In the genomic region with DNA sequence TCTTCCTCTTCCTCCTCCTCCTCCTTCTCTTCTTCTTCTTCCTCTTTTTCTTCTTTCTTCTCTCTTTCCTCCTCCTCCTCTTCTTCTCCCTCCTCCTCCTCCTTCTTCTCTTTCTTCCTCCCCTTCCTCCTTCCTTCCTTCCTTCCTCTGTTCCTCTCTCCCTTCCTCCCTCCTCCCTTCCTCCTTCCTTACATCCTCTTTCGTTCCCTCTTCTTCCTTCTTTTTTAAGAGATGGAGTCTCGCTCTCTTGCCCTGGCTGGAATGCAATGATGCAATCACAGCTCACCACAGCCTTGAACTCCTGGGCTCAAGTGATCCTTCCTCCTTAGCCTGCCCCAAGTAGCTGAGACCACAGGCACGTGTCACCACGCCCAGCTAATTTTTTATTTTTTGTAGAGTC, we compare ENCODE assay signal across 11 cellular contexts. TPM values are rescaled to one million over a fixed set of nuclear protein-coding genes. Genes with fewer than 3 reads are reported as not detected.
A peak's percentile ranks its signal among the peaks of the same experiment; 100 is the strongest.
DNase-seq lines count a peak whose midpoint lies in the region; ATAC-seq and TF ChIP-seq lines count a peak whose summit lies in the region.
"Had no signal": no experiment of that assay in that cellular context is flagged by ENCODE, and none has a peak within 500 bp of the region (broad histone marks: within the 10 kb centered on the region; RNA-seq: fewer than 3 reads in every experiment).

No MANE protein-coding gene starts in this region.

- no peak for ATAC-seq in WTC11
- ATAC-seq in gastroesophageal sphincter = no peak
- ATAC-seq in upper lobe of left lung (ENCODE audit: low FRiP score in 2 of 2) = no peak
- ATAC-seq in activated CD8-positive, alpha-beta memory T cell treated with anti-CD3 and anti-CD28 coated beads, Interleukin-2, amount 10 ng/mL, durations not matched to agents 7 days and 5 days = no peak

- H3K9me3 ChIP-seq in gastroesophageal sphincter (no peaks in the 10 kb centered on the region), upper lobe of left lung (no peaks in the 10 kb centered on the region)
- H3K9me3 ChIP-seq: SK-N-SH, spleen had no signal

- H3K4me3 ChIP-seq in gastroesophageal sphincter (no peak overlapping the region), upper lobe of left lung (no peak overlapping the region)
- H3K4me3 ChIP-seq: spleen had no signal

- WGBS in gastroesophageal sphincter (ENCODE audit: low coverage in 1 of 2), 2 donors = 56 to 70% methylated on average over 4 of the region's 4 CpGs
- 20 to 43% methylated on average over 4 of the region's 4 CpGs for WGBS in upper lobe of left lung, 2 donors

- H3K36me3 ChIP-seq in gastroesophageal sphincter (peaks cover 0 to 56% of the 10 kb centered on the region in 2 donors), upper lobe of left lung (peaks cover 0 to 57% (median 13%) of the 10 kb centered on the region in 4 donors)

- no peaks in the 10 kb centered on the region for H3K36me3 Mint-ChIP-seq in WTC11
- H3K36me3 Mint-ChIP-seq in activated CD8-positive, alpha-beta memory T cell treated with anti-CD3 and anti-CD28 coated beads, Interleukin-2, amount 10 ng/mL, durations not matched to agents 7 days and 5 days = no peaks in the 10 kb centered on the region

- DNase-seq in HT1080 (ENCODE audit: low read depth) (peak; percentile 65), WTC11 (ENCODE audit: low spot score) (no peak), upper lobe of left lung (peak in 1 of 2 donors; percentile 56), NCI-H1417 (lab: John Stamatoyannopoulos, UW) (no peak), mucosa of gallbladder (ENCODE audit: low spot score) (no peak)
- no peak for DNase-seq in activated CD8-positive, alpha-beta memory T cell treated with anti-CD3 and anti-CD28 coated beads, Interleukin-2, amount 10 ng/mL, durations not matched to agents 7 days and 5 days
- DNase-seq: anterior cingulate cortex, SK-N-SH, spleen had no signal

- H3K4me3 Mint-ChIP-seq in WTC11 = no peak overlapping the region
- H3K4me3 Mint-ChIP-seq in activated CD8-positive, alpha-beta memory T cell treated with anti-CD3 and anti-CD28 coated beads, Interleukin-2, amount 10 ng/mL, durations not matched to agents 7 days and 5 days = no peak overlapping the region

- peaks cover 13% of the 10 kb centered on the region for H3K4me1 Mint-ChIP-seq in WTC11
- H3K4me1 Mint-ChIP-seq in activated CD8-positive, alpha-beta memory T cell treated with anti-CD3 and anti-CD28 coated beads, Interleukin-2, amount 10 ng/mL, durations not matched to agents 7 days and 5 days = peaks cover 15% of the 10 kb centered on the region

- POLR2A ChIA-PET in WTC11 (lab: Charles Lee) = no interaction called here

- no peak for TF ChIP-seq POLR2A in gastroesophageal sphincter (IDR thresholded peaks at IDR 0.05)
- no peak for TF ChIP-seq POLR2A in upper lobe of left lung (IDR thresholded peaks at IDR 0.05)

- H3K27me3 Mint-ChIP-seq in WTC11 (ENCODE audit: low read depth) = no peaks in the 10 kb centered on the region; the same call in 1 of the 2 replicates
- peaks cover 28% of the 10 kb centered on the region for H3K27me3 Mint-ChIP-seq in activated CD8-positive, alpha-beta memory T cell treated with anti-CD3 and anti-CD28 coated beads, Interleukin-2, amount 10 ng/mL, durations not matched to agents 7 days and 5 days

- H3K27me3 ChIP-seq in gastroesophageal sphincter = no peaks in the 10 kb centered on the region
- no peaks in the 10 kb centered on the region for H3K27me3 ChIP-seq in upper lobe of left lung

- TF ChIP-seq EP300 in gastroesophageal sphincter (IDR thresholded peaks at IDR 0.05) (no peak), upper lobe of left lung (IDR thresholded peaks at IDR 0.05) (peak in 1 of 4 donors; percentile 19)

- H3K4me1 ChIP-seq in gastroesophageal sphincter (peaks cover 0 to 95% (median 54%) of the 10 kb centered on the region in 3 donors), upper lobe of left lung (peaks cover 62 to 75% (median 69%) of the 10 kb centered on the region in 4 donors)

- H3K27ac Mint-ChIP-seq in WTC11 = no peak overlapping the region
- no peak overlapping the region for H3K27ac Mint-ChIP-seq in activated CD8-positive, alpha-beta memory T cell treated with anti-CD3 and anti-CD28 coated beads, Interleukin-2, amount 10 ng/mL, durations not matched to agents 7 days and 5 days

- peaks cover 7% of the 10 kb centered on the region for H3K9me3 Mint-ChIP-seq in WTC11
- no peaks in the 10 kb centered on the region for H3K9me3 Mint-ChIP-seq in activated CD8-positive, alpha-beta memory T cell treated with anti-CD3 and anti-CD28 coated beads, Interleukin-2, amount 10 ng/mL, durations not matched to agents 7 days and 5 days (ENCODE audit: low read depth)

- H3K27ac ChIP-seq in gastroesophageal sphincter = peak overlapping the region in 3 of 4 donors; percentile 67 to 92 (median 82)
- H3K27ac ChIP-seq in upper lobe of left lung = peak overlapping the region; percentile 79 to 90 (median 84)

- CTCF ChIA-PET in WTC11 (lab: Charles Lee) = interaction anchor here (0.9 to 1.9 kb wide), 4 partner anchors 13 to 39 kb away, joined by 4 to 18 read pairs (median 6); partner anchors contain the start of gene EHD2
- CTCF ChIA-PET in activated CD8-positive, alpha-beta memory T cell treated with anti-CD3 and anti-CD28 coated beads, Interleukin-2, amount 10 ng/mL, durations not matched to agents 7 days and 5 days (lab: Charles Lee) = interaction anchor here (0.8 kb wide), 1 partner anchor 94 kb away, joined by 5 read pairs; no protein-coding TSS in a partner anchor

- TF ChIP-seq CTCF in WTC11 (IDR thresholded peaks at IDR 0.05) = no peak
- no peak for TF ChIP-seq CTCF in gastroesophageal sphincter (IDR thresholded peaks at IDR 0.05)
- TF ChIP-seq CTCF in upper lobe of left lung (IDR thresholded peaks at IDR 0.05) = no peak

TF ChIP-seq in WTC11, 78 proteins besides CTCF, POLR2A, EP300 and RAD21:
- TF ChIP-seq ZNF121 (CRISPR knock-in tag; IDR thresholded peaks at IDR 0.05) = peak; percentile 67
- TF ChIP-seq SOX15 (CRISPR knock-in tag; IDR thresholded peaks at IDR 0.05) = no peak
TF ChIP-seq in WTC11: peak in this region for 1.

RNA-seq across cellular contexts. Expression of gene EHD2, which starts 13.2 kb away (rescaled TPM):
- total RNA-seq in HT1080 (2014; rRNA removed; shearing (Covaris generic)) = 28.4 and 36.2 TPM in 2 replicates
- 84.3 and 101 TPM in 2 replicates for polyA plus RNA-seq in HT1080 (2015; cell fraction: cytosol; rRNA removed)
- polyA plus RNA-seq in HT1080 (2015; cell fraction: nucleus; rRNA removed) = 108 and 118 TPM in 2 replicates
- 11.8 to 15.5 TPM (median 15.4 TPM) in 3 replicates for total RNA-seq in WTC11 (2021)
- total RNA-seq in gastroesophageal sphincter = 100 to 1,000 TPM; 149 to 383 (median 159) TPM
- 100 to 1,000 TPM in 4 of 6 donors, 10 to 100 TPM in 2; 80.7 to 426 (median 181) TPM for total RNA-seq in upper lobe of left lung
- 81.2 TPM for total RNA-seq in mucosa of gallbladder
- total RNA-seq in activated CD8-positive, alpha-beta memory T cell treated with anti-CD3 and anti-CD28 coated beads, Interleukin-2, amount 10 ng/mL, durations not matched to agents 7 days and 5 days = under 1 TPM in 1 of 2 experiments, not detected in 1; 0.07 TPM
- total RNA-seq: G401 had no signal

RNA-seq across cellular contexts. Expression of gene NOP53, which starts 18.9 kb away (rescaled TPM):
- total RNA-seq in HT1080 (2014; rRNA removed; shearing (Covaris generic)) = 87.2 and 111 TPM in 2 replicates
- 274 and 285 TPM in 2 replicates for polyA plus RNA-seq in HT1080 (2015; cell fraction: cytosol; rRNA removed)
- polyA plus RNA-seq in HT1080 (2015; cell fraction: nucleus; rRNA removed) = 162 and 173 TPM in 2 replicates
- total RNA-seq in WTC11 (2021) = 289 to 315 TPM (median 310 TPM) in 3 replicates
- 100 to 1,000 TPM; 332 to 592 (median 362) TPM for total RNA-seq in gastroesophageal sphincter
- total RNA-seq in upper lobe of left lung = 100 to 1,000 TPM; 261 to 432 (median 282) TPM
- 253 TPM for total RNA-seq in mucosa of gallbladder
- 100 to 1,000 TPM; 225 to 227 TPM for total RNA-seq in activated CD8-positive, alpha-beta memory T cell treated with anti-CD3 and anti-CD28 coated beads, Interleukin-2, amount 10 ng/mL, durations not matched to agents 7 days and 5 days

RNA-seq across cellular contexts. Expression of gene SELENOW, which starts 52.0 kb away (rescaled TPM):
- 124 and 165 TPM in 2 replicates for total RNA-seq in HT1080 (2014; rRNA removed; shearing (Covaris generic))
- polyA plus RNA-seq in HT1080 (2015; cell fraction: cytosol; rRNA removed) = 174 and 278 TPM in 2 replicates
- polyA plus RNA-seq in HT1080 (2015; cell fraction: nucleus; rRNA removed) = 47.1 and 57.5 TPM in 2 replicates
- 391 to 430 TPM (median 422 TPM) in 3 replicates for total RNA-seq in WTC11 (2021)
- 1,000 to 10,000 TPM; 1,196 to 1,646 (median 1,370) TPM for total RNA-seq in gastroesophageal sphincter
- total RNA-seq in upper lobe of left lung = 100 to 1,000 TPM; 194 to 455 (median 325) TPM
- 469 TPM for total RNA-seq in mucosa of gallbladder
- total RNA-seq in activated CD8-positive, alpha-beta memory T cell treated with anti-CD3 and anti-CD28 coated beads, Interleukin-2, amount 10 ng/mL, durations not matched to agents 7 days and 5 days = 100 to 1,000 TPM in 1 of 2 experiments, 10 to 100 TPM in 1; 94.2 to 133 TPM

Comparison
In these comparisons a context has a peak if more than half of its experiments do, and no peak if none do; other contexts are left out.
1. RNA of gene EHD2, which starts 13.2 kb away (total RNA-seq): 80.7 to 426 TPM in upper lobe of left lung, 149 to 383 TPM in gastroesophageal sphincter, 81.2 TPM in mucosa of gallbladder (single experiment), 28.4 to 36.2 TPM in HT1080 and 11.8 to 15.5 TPM in WTC11; 0.07 TPM in activated CD8-positive, alpha-beta memory T cell treated with anti-CD3 and anti-CD28 coated beads, Interleukin-2, amount 10 ng/mL, durations not matched to agents 7 days and 5 days; every median in the first group is over 10 times any median in the second.